Comparison of ENCODE assay signal across 11 cellular contexts in the genomic region with DNA sequence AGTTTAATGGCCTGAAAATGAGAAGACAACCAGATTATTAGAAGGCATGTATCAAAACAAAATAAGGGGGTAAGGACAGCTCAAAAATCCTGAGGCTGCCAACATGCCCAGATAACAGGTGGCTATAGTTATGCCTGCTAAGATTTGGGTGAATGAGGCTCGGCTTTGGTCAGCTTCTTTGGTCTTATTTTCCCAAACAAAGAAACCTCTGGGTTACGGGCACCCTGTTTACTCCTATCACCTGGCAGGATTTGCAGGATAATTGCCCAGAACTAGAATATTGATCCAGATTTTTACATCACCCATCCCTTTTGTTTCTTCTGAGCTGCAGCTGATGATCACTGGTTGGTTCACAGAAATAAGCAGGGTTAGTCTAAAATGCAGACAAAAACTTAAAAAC.
"Had no signal": no experiment of that assay in that cellular context is flagged by ENCODE, and none has a peak within 500 bp of the region (broad histone marks: within the 10 kb centered on the region; RNA-seq: fewer than 3 reads in every experiment).

No MANE protein-coding gene starts in this region.

- H3K9ac ChIP-seq: GM23248 had no signal

- H3K27ac Mint-ChIP-seq: GM23338, H9, HFFc6 had no signal

- FAIRE-seq: H1, H54 had no signal

- ATAC-seq: GM23338, HCT116 had no signal

- H3K9me3 ChIP-seq: HAP-1 had no signal

- H3K36me3 ChIP-seq: HAP-1 had no signal

- H3K4me1 Mint-ChIP-seq: GM23338 had no signal

- H3K4me2 ChIP-seq: GM23338 had no signal

- H3K27ac ChIP-seq: GM23248 had no signal

- H2AFZ ChIP-seq: GM23248, GM23338 had no signal

- DNase-seq: GM23248, GOT3, H7, H9, HCEC 1CT, HFFc6 had no signal

- H3K4me3 ChIP-seq: GM23248, GM23338, HAP-1 had no signal

- H3K4me3 Mint-ChIP-seq: GM23338, H9, HFFc6 had no signal
